In the genomic region with DNA sequence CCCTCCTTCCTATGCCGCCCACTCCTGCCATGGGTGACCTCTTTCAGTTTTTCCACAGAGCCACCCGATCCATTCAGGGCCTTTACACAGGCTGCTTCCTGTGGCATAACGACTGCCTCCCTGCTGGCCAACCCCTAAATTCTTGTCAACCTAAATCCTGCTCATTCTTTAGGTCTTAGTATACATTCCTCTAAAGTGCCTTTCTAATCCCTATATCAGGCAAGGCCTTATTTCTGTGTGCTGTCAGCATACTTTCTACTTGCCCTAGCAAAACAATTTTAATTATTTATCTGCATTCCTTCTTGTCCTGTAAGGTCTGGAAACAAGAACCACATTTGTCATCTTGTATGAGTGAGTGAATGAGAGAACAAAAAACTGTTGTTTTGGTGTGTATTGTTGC, we compare ENCODE assay signal across 21 cellular contexts.
"Had no signal": no experiment of that assay in that cellular context is flagged by ENCODE, and none has a peak within 500 bp of the region (broad histone marks: within the 10 kb centered on the region; RNA-seq: fewer than 3 reads in every experiment).

No MANE protein-coding gene starts in this region.

- H3K4me3 ChIP-seq: adrenal gland, body of pancreas, coronary artery, lung, mucosa of descending colon, psoas muscle, thyroid gland, vagina had no signal

- ATAC-seq: activated T-helper 17 cell treated with anti-CD3 and anti-CD28 coated beads, Interleukin-2, amount 50 U/mL, for 72 hours; body of pancreas; left colon; mucosa of descending colon; naive thymus-derived CD8-positive, alpha-beta T cell; psoas muscle had no signal

- DNase-seq: activated CD4-positive, alpha-beta T cell treated with anti-CD3 and anti-CD28 coated beads, Interleukin-2, amount 10 ng/mL, durations not matched to agents 7 days and 5 days; activated CD4-positive, CD25-positive, alpha-beta regulatory T cell; activated CD8-positive, alpha-beta memory T cell treated with anti-CD3 and anti-CD28 coated beads for 24 hours; activated naive CD4-positive, alpha-beta T cell treated with anti-CD3 and anti-CD28 coated beads for 36 hours; adrenal gland; body of pancreas; central memory CD4-positive, alpha-beta T cell; effector memory CD4-positive, alpha-beta T cell; hippocampal formation; left colon; mucosa of descending colon; naive thymus-derived CD8-positive, alpha-beta T cell; psoas muscle; T-helper 2 cell; thyroid gland had no signal

- H3K4me1 Mint-ChIP-seq: activated T-helper 17 cell treated with anti-CD3 and anti-CD28 coated beads, Interleukin-2, amount 50 U/mL, for 72 hours; naive thymus-derived CD8-positive, alpha-beta T cell had no signal

- H3K27ac ChIP-seq: adrenal gland, body of pancreas, coronary artery, epithelial cell of prostate, psoas muscle, thyroid gland, vagina had no signal

- H3K4me3 Mint-ChIP-seq: activated CD4-positive, alpha-beta T cell treated with anti-CD3 and anti-CD28 coated beads, Interleukin-2, amount 10 ng/mL, durations not matched to agents 7 days and 5 days; activated naive CD4-positive, alpha-beta T cell treated with anti-CD3 and anti-CD28 coated beads for 36 hours; activated T-helper 17 cell treated with anti-CD3 and anti-CD28 coated beads, Interleukin-2, amount 50 U/mL, for 72 hours; naive thymus-derived CD8-positive, alpha-beta T cell had no signal

- FAIRE-seq: TTC549 had no signal

- H3K9me3 ChIP-seq: thyroid gland, vagina had no signal

- H3K4me1 ChIP-seq: adrenal gland, body of pancreas, psoas muscle, thyroid gland, vagina had no signal

- H3K9me3 Mint-ChIP-seq: activated CD4-positive, alpha-beta T cell treated with anti-CD3 and anti-CD28 coated beads, Interleukin-2, amount 10 ng/mL, durations not matched to agents 7 days and 5 days; activated naive CD4-positive, alpha-beta T cell treated with anti-CD3 and anti-CD28 coated beads for 36 hours; activated T-helper 17 cell treated with anti-CD3 and anti-CD28 coated beads, Interleukin-2, amount 50 U/mL, for 72 hours had no signal

- H3K27me3 Mint-ChIP-seq: activated CD4-positive, alpha-beta T cell treated with anti-CD3 and anti-CD28 coated beads, Interleukin-2, amount 10 ng/mL, durations not matched to agents 7 days and 5 days; activated T-helper 17 cell treated with anti-CD3 and anti-CD28 coated beads, Interleukin-2, amount 50 U/mL, for 72 hours had no signal

- H3K27ac Mint-ChIP-seq: activated CD4-positive, alpha-beta T cell treated with anti-CD3 and anti-CD28 coated beads, Interleukin-2, amount 10 ng/mL, durations not matched to agents 7 days and 5 days; activated naive CD4-positive, alpha-beta T cell treated with anti-CD3 and anti-CD28 coated beads for 36 hours; activated T-helper 17 cell treated with anti-CD3 and anti-CD28 coated beads, Interleukin-2, amount 50 U/mL, for 72 hours; naive thymus-derived CD8-positive, alpha-beta T cell had no signal

- H3K27me3 ChIP-seq: adrenal gland, body of pancreas, thyroid gland, vagina had no signal

- H3K36me3 ChIP-seq: adrenal gland, thyroid gland, vagina had no signal
